22 cellular contexts compared by ENCODE assay signal in the genomic region with DNA sequence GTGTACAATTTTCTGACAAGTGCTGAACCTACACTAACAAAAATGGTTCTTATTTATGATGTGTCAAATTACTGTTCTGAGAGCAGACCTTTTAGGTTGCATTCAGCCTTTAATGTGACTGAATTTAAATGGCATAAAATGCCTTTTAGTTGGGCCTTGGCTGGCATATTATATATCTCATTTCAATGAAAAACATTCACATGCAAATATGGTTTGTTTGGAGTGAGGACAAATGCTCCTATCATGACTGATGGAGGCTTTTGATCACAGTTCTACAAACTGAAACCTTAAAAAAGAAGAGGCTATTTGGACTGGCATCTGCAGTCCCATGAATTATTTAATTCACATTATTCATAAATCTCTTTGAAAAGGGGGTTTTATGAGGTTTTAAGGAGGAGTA.
"Had no signal": no experiment of that assay in that cellular context is flagged by ENCODE, and none has a peak within 500 bp of the region (broad histone marks: within the 10 kb centered on the region; RNA-seq: fewer than 3 reads in every experiment).

No MANE protein-coding gene starts in this region.

- H3K9me3 Mint-ChIP-seq: type B pancreatic cell, WTC11 had no signal

- H3K4me3 Mint-ChIP-seq: activated naive CD8-positive, alpha-beta T cell treated with anti-CD3 and anti-CD28 coated beads for 36 hours; central memory CD8-positive, alpha-beta T cell; naive thymus-derived CD4-positive, alpha-beta T cell; type B pancreatic cell; WTC11 had no signal

- H3K27ac ChIP-seq: breast epithelium, colonic mucosa, esophagus squamous epithelium, gastrocnemius medialis, left ventricle myocardium inferior, ovary, prostate gland, spleen, thoracic aorta, vagina had no signal

- H3K4me1 Mint-ChIP-seq: activated naive CD8-positive, alpha-beta T cell treated with anti-CD3 and anti-CD28 coated beads for 36 hours; central memory CD8-positive, alpha-beta T cell; naive thymus-derived CD4-positive, alpha-beta T cell had no signal

- DNase-seq: activated naive CD4-positive, alpha-beta T cell; activated naive CD8-positive, alpha-beta T cell treated with anti-CD3 and anti-CD28 coated beads for 36 hours; activated T-cell treated with anti-CD3 and anti-CD28 coated beads, Interleukin-2, amount 50 U/mL, for 1 hour; colonic mucosa; esophagus squamous epithelium; gastrocnemius medialis; hippocampal formation; kidney glomerular epithelial cell; left ventricle myocardium inferior; naive thymus-derived CD4-positive, alpha-beta T cell; ovary; spleen; stimulated activated CD4-positive, alpha-beta T cell treated with anti-CD3 and anti-CD28 coated beads, Interleukin-4, amount 100 ng/mL, for 1 hour; stimulated activated naive CD4-positive, alpha-beta T cell treated with Interleukin-2 at 50 U/mL for 16 hours had no signal

- H3K27me3 Mint-ChIP-seq: activated naive CD8-positive, alpha-beta T cell treated with anti-CD3 and anti-CD28 coated beads for 36 hours; central memory CD8-positive, alpha-beta T cell; naive thymus-derived CD4-positive, alpha-beta T cell; type B pancreatic cell had no signal

- H3K4me3 ChIP-seq: breast epithelium, colonic mucosa, esophagus squamous epithelium, gastrocnemius medialis, left ventricle myocardium inferior, ovary, prostate gland, spleen, thoracic aorta, vagina had no signal

- H3K36me3 Mint-ChIP-seq: activated naive CD8-positive, alpha-beta T cell treated with anti-CD3 and anti-CD28 coated beads for 36 hours; naive thymus-derived CD4-positive, alpha-beta T cell; type B pancreatic cell; WTC11 had no signal

- H3K27ac Mint-ChIP-seq: activated naive CD8-positive, alpha-beta T cell treated with anti-CD3 and anti-CD28 coated beads for 36 hours; activated T-helper 2 cell treated with anti-CD3 and anti-CD28 coated beads, Interferon-gamma antibody, Interleukin-2, Interleukin-4, amounts not matched to agents 10 μg/mL and 5 μg/mL and 100 μg/mL, durations not matched to agents 14 hours and 24 hours and 36 hours; naive thymus-derived CD4-positive, alpha-beta T cell; type B pancreatic cell; WTC11 had no signal

- H3K27me3 ChIP-seq: breast epithelium, colonic mucosa, esophagus squamous epithelium, gastrocnemius medialis, ovary, spleen, vagina had no signal
